8 cellular contexts compared by ENCODE assay signal in genomic region chr7:149662591-149663095, GRCh38.
DNase-seq lines count a peak whose midpoint lies in the region; ATAC-seq and TF ChIP-seq lines count a peak whose summit lies in the region.

No MANE protein-coding gene starts in this region.

- no peaks in the 10 kb centered on the region for H3K9me3 ChIP-seq in T-helper 17 cell (ENCODE audit: control insufficient read depth, low read length, poor library complexity, severe bottlenecking)

- no peaks in the 10 kb centered on the region for H3K36me3 Mint-ChIP-seq in T-helper 17 cell (ENCODE audit: low read depth)
- no peaks in the 10 kb centered on the region for H3K36me3 Mint-ChIP-seq in immature natural killer cell

- H3K27me3 Mint-ChIP-seq in T-helper 17 cell (peaks cover 85% of the 10 kb centered on the region), immature natural killer cell (ENCODE audit: low read depth in 3 of 3) (peaks cover 7 to 18% (median 9%) of the 10 kb centered on the region in 3 donors)

- no peaks in the 10 kb centered on the region for H3K4me1 Mint-ChIP-seq in T-helper 17 cell
- H3K4me1 Mint-ChIP-seq in immature natural killer cell, result no peaks in the 10 kb centered on the region

- peak; percentile 5 for DNase-seq in DMS153 treated with DMSO at 0.1 percent for 48 hours (lab: John Stamatoyannopoulos, UW; ENCODE audit: unreplicated experiment)
- peak; percentile 61 for DNase-seq in GM20000 (ENCODE audit: low spot score)
- peak; percentile 22 for DNase-seq in HuH-7.5 (ENCODE audit: low spot score)
- peak; percentile 28 to 49 (median 33) for DNase-seq in T-helper 17 cell
- DNase-seq in astrocyte of the spinal cord (ENCODE audit: low read depth, low spot score), result peak; percentile 33
- peak; percentile 31 to 56 (median 37) for DNase-seq in immature natural killer cell
- DNase-seq in stimulated activated CD4-positive, alpha-beta T cell treated with anti-CD3 and anti-CD28 coated beads, Interleukin-2, amount 100 ng/mL, for 4 hours (ENCODE audit: low read depth), result peak; percentile 38
- DNase-seq in NCI-H2227 treated with DMSO at 0.1 percent for 48 hours (lab: John Stamatoyannopoulos, UW), result no peak

- H3K27ac Mint-ChIP-seq in T-helper 17 cell, result no peak overlapping the region
- no peak overlapping the region for H3K27ac Mint-ChIP-seq in immature natural killer cell

- no peaks in the 10 kb centered on the region for H3K9me3 Mint-ChIP-seq in immature natural killer cell

- TF ChIP-seq CTCF in GM20000 (IDR thresholded peaks at IDR 0.05; ENCODE audit: extremely low read depth, missing control alignments), result peak; percentile 60
- TF ChIP-seq CTCF in astrocyte of the spinal cord (IDR thresholded peaks at IDR 0.05; ENCODE audit: low read depth, low read length), result peak; percentile 53

- in situ Hi-C loops in astrocyte of the spinal cord (cut with HindIII; ENCODE audit: low sequenced_read_pairs), result no loop called here

- no peak overlapping the region for H3K4me3 ChIP-seq in astrocyte of the spinal cord (ENCODE audit: low read depth, low read length)

- ATAC-seq in T-helper 17 cell, result peak; percentile 91

- H3K4me3 Mint-ChIP-seq in T-helper 17 cell (no peak overlapping the region), immature natural killer cell (no peak overlapping the region)
